Comparison of ENCODE assay signal across 21 cellular contexts in genomic region chr5:859798-860296, GRCh38.
"Had no signal": no experiment of that assay in that cellular context is flagged by ENCODE, and none has a peak within 500 bp of the region (broad histone marks: within the 10 kb centered on the region; RNA-seq: fewer than 3 reads in every experiment).

No MANE protein-coding gene starts in this region.

- H3K27ac Mint-ChIP-seq: dendritic cell treated with granulocyte-macrophage colony-stimulating factor and Interleukin-4, amounts not matched to agents 40 ng/mL and 50 ng/mL, for 4 days; stimulated activated effector memory CD8-positive, alpha-beta T cell treated with anti-CD3 and anti-CD28 coated beads, Interleukin-12 subunit alpha, Interleukin-12 subunit beta, amount 100 ng/mL, for 72 hours had no signal

- H3K4me3 Mint-ChIP-seq: dendritic cell treated with granulocyte-macrophage colony-stimulating factor and Interleukin-4, amounts not matched to agents 40 ng/mL and 50 ng/mL, for 4 days; endodermal cell; naive thymus-derived CD8-positive, alpha-beta T cell; stimulated activated effector memory CD8-positive, alpha-beta T cell treated with anti-CD3 and anti-CD28 coated beads, Interleukin-12 subunit alpha, Interleukin-12 subunit beta, amount 100 ng/mL, for 72 hours had no signal

- DNase-seq: central memory CD4-positive, alpha-beta T cell; colonic mucosa; effector CD8-positive, alpha-beta T cell; endodermal cell; foreskin fibroblast; gastrocnemius medialis; left colon; left ventricle myocardium inferior; naive thymus-derived CD8-positive, alpha-beta T cell; sigmoid colon; stimulated activated CD4-positive, alpha-beta T cell treated with anti-CD3 and anti-CD28 coated beads, Interleukin-2, amount 100 ng/mL, for 24 hours; stimulated activated CD4-positive, alpha-beta T cell treated with anti-CD3 and anti-CD28 coated beads, Interleukin-4, amount 100 ng/mL, for 24 hours; stimulated activated naive CD4-positive, alpha-beta T cell treated with Interleukin-2 at 50 U/mL for 16 hours; stomach; thyroid gland had no signal

- H3K27me3 Mint-ChIP-seq: dendritic cell treated with granulocyte-macrophage colony-stimulating factor and Interleukin-4, amounts not matched to agents 40 ng/mL and 50 ng/mL, for 4 days; naive thymus-derived CD8-positive, alpha-beta T cell had no signal

- H3K4me3 ChIP-seq: colonic mucosa, gastrocnemius medialis, hepatocyte, left ventricle myocardium inferior, lower lobe of right lung, sigmoid colon, stomach, thyroid gland had no signal

- H3K36me3 ChIP-seq: colonic mucosa had no signal

- H3K27ac ChIP-seq: colonic mucosa, epithelial cell of prostate, gastrocnemius medialis, hepatocyte, left ventricle myocardium inferior, lower lobe of right lung, sigmoid colon, stomach, thyroid gland had no signal

- H3K27me3 ChIP-seq: colonic mucosa, gastrocnemius medialis, hepatocyte, sigmoid colon, thyroid gland had no signal

- H3K9me3 Mint-ChIP-seq: dendritic cell treated with granulocyte-macrophage colony-stimulating factor and Interleukin-4, amounts not matched to agents 40 ng/mL and 50 ng/mL, for 4 days; endodermal cell; naive thymus-derived CD8-positive, alpha-beta T cell; stimulated activated effector memory CD8-positive, alpha-beta T cell treated with anti-CD3 and anti-CD28 coated beads, Interleukin-12 subunit alpha, Interleukin-12 subunit beta, amount 100 ng/mL, for 72 hours had no signal

- ATAC-seq: esophagus mucosa; gastrocnemius medialis; left colon; lower lobe of right lung; naive thymus-derived CD8-positive, alpha-beta T cell; stimulated activated effector memory CD8-positive, alpha-beta T cell treated with anti-CD3 and anti-CD28 coated beads, Interleukin-12 subunit alpha, Interleukin-12 subunit beta, amount 100 ng/mL, for 72 hours had no signal
